ENCODE assay signal across 12 cellular contexts in the genomic region with DNA sequence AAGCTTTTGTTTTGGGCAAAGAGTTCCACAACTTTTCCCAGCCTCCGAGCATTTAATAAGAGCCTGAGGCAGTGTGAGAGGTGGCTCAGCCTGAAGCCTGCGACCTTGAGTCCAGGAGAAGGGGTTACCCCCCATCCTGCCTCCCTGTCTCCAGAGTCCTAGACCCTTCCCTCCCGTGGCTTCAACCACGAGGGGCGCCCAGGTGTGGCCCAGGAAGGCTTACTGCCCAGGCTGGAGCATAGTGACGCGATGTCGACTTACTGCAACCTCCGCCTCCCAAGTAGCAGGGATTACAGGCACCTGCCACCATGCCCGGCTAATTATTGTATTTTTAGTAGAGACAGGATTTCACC. TPM values are rescaled to one million over a fixed set of nuclear protein-coding genes. Genes with fewer than 3 reads are reported as not detected.
DNase-seq lines count a peak whose midpoint lies in the region; ATAC-seq, FAIRE-seq and TF ChIP-seq lines count a peak whose summit lies in the region.
"Had no signal": no experiment of that assay in that cellular context is flagged by ENCODE, and none has a peak within 500 bp of the region (broad histone marks: within the 10 kb centered on the region; RNA-seq: fewer than 3 reads in every experiment).

No MANE protein-coding gene starts in this region.

- H3K27ac ChIP-seq in brain microvascular endothelial cell, result no peak overlapping the region
- H3K27ac ChIP-seq in lower lobe of right lung, result no peak overlapping the region
- peak overlapping the region in 1 of 2 donors; percentile 41 for H3K27ac ChIP-seq in testis
- H3K27ac ChIP-seq: WERI-Rb-1 had no signal

- H3K9me3 ChIP-seq in lower lobe of right lung (no peaks in the 10 kb centered on the region), testis (no peaks in the 10 kb centered on the region)

- no peak for FAIRE-seq in D721Med (lab: Jason Lieb, UNC)
- FAIRE-seq: endometrium had no signal

- ATAC-seq in lower lobe of right lung, result peak; percentile 21 to 27

- peaks cover 9% of the 10 kb centered on the region for H3K4me1 Mint-ChIP-seq in activated T-cell treated with anti-CD3 and anti-CD28 coated beads, Interleukin-2, amount 50 U/mL, for 24 hours (ENCODE audit: low read depth)

- no peaks in the 10 kb centered on the region for H3K36me3 ChIP-seq in brain microvascular endothelial cell (replicated peaks)
- H3K36me3 ChIP-seq in lower lobe of right lung, result no peaks in the 10 kb centered on the region
- no peaks in the 10 kb centered on the region for H3K36me3 ChIP-seq in testis (ENCODE audit: low read depth, missing control alignments)
- H3K36me3 ChIP-seq: WERI-Rb-1 had no signal

- WGBS in testis, 2 donors, result 49 to 57% methylated on average over 9 to 10 of the region's 10 CpGs

- peak overlapping the region; percentile 56 for H3K4me3 Mint-ChIP-seq in activated T-cell treated with anti-CD3 and anti-CD28 coated beads, Interleukin-2, amount 50 U/mL, for 24 hours

- no peak for DNase-seq in activated T-cell treated with anti-CD3 and anti-CD28 coated beads, Interleukin-2, amount 50 U/mL, for 24 hours
- no peak for DNase-seq in activated T-cell treated with anti-CD3 and anti-CD28 coated beads, Interleukin-2, amount 50 U/mL, for 1 hour
- DNase-seq in brain microvascular endothelial cell (no peak), lower lobe of right lung (no peak), testis (no peak), amniotic stem cell (lab: John Stamatoyannopoulos, UW) (no peak), HuH-7.5 (ENCODE audit: low spot score) (no peak), D721Med (ENCODE audit: insufficient read length, low spot score) (no peak)

- H3K4me1 ChIP-seq in lower lobe of right lung, result peaks cover 11% of the 10 kb centered on the region
- H3K4me1 ChIP-seq in testis, result no peaks in the 10 kb centered on the region

- H3K27me3 ChIP-seq in brain microvascular endothelial cell (replicated peaks), result no peaks in the 10 kb centered on the region
- H3K27me3 ChIP-seq in lower lobe of right lung (ENCODE audit: low read depth), result peaks cover 12% of the 10 kb centered on the region
- no peaks in the 10 kb centered on the region for H3K27me3 ChIP-seq in testis

- TF ChIP-seq CTCF in brain microvascular endothelial cell (IDR thresholded peaks at IDR 0.05; ENCODE audit: low read depth, low read length, missing control alignments) (no peak), lower lobe of right lung (IDR thresholded peaks at IDR 0.05) (no peak), testis (IDR thresholded peaks at IDR 0.05) (no peak), D721Med (IDR thresholded peaks at IDR 0.05; ENCODE audit: insufficient read depth, missing control alignments) (no peak)

- H3K27ac Mint-ChIP-seq in activated T-cell treated with anti-CD3 and anti-CD28 coated beads, Interleukin-2, amount 50 U/mL, for 24 hours, result no peak overlapping the region
- H3K27ac Mint-ChIP-seq: CD4-positive, CD25-positive, alpha-beta regulatory T cell had no signal

- in situ Hi-C loops in brain microvascular endothelial cell (cut with HindIII; ENCODE audit: low pct_ligation_motif_present, low sequenced_read_pairs), result no loop called here

- intact Hi-C loops in lower lobe of right lung (cut with DNase I) (no loop called here), testis (cut with DNase I; ENCODE audit: low total_unique reads) (no loop called here)

- TF ChIP-seq POLR2A in testis (IDR thresholded peaks at IDR 0.05), result no peak

- H3K27me3 Mint-ChIP-seq in activated T-cell treated with anti-CD3 and anti-CD28 coated beads, Interleukin-2, amount 50 U/mL, for 24 hours, result peaks cover 24% of the 10 kb centered on the region

- no peaks in the 10 kb centered on the region for H3K9me3 Mint-ChIP-seq in activated T-cell treated with anti-CD3 and anti-CD28 coated beads, Interleukin-2, amount 50 U/mL, for 24 hours
- H3K9me3 Mint-ChIP-seq: CD4-positive, CD25-positive, alpha-beta regulatory T cell had no signal

- H3K4me3 ChIP-seq in brain microvascular endothelial cell (ENCODE audit: low read depth, low read length) (peak overlapping the region; percentile 54), lower lobe of right lung (peak overlapping the region; percentile 60), testis (peak overlapping the region; percentile 62 to 71)

- H3K36me3 Mint-ChIP-seq in activated T-cell treated with anti-CD3 and anti-CD28 coated beads, Interleukin-2, amount 50 U/mL, for 24 hours (ENCODE audit: low read depth), result no peaks in the 10 kb centered on the region
- H3K36me3 Mint-ChIP-seq: CD4-positive, CD25-positive, alpha-beta regulatory T cell had no signal

RNA-seq across cellular contexts. Expression of a gene that starts 0.6 kb away (rescaled TPM):
- total RNA-seq in lower lobe of right lung, result 4.2 TPM
- total RNA-seq in testis, result 10 to 100 TPM; 10.8 to 11.0 TPM
- 16.6 TPM for polyA plus RNA-seq in testis (ENCODE audit: insufficient read depth, low read depth, low replicate concordance)
- total RNA-seq: CD4-positive, CD25-positive, alpha-beta regulatory T cell; skeletal muscle tissue had no signal
- polyA plus RNA-seq: CD4-positive, CD25-positive, alpha-beta regulatory T cell had no signal

RNA-seq across cellular contexts. Expression of a gene that starts 9.5 kb away (rescaled TPM):
- total RNA-seq in lower lobe of right lung, result not detected
- total RNA-seq in testis, result not detected
- polyA plus RNA-seq in testis (ENCODE audit: insufficient read depth, low read depth, low replicate concordance), result 0.38 TPM
- total RNA-seq: CD4-positive, CD25-positive, alpha-beta regulatory T cell; skeletal muscle tissue had no signal
- polyA plus RNA-seq: CD4-positive, CD25-positive, alpha-beta regulatory T cell had no signal

RNA-seq across cellular contexts. Expression of a gene that starts 19.9 kb away (rescaled TPM):
- 0.30 TPM for total RNA-seq in lower lobe of right lung
- total RNA-seq in testis, result 1 to 10 TPM; 2.2 to 5.2 TPM
- 2.1 TPM for polyA plus RNA-seq in testis (ENCODE audit: insufficient read depth, low read depth, low replicate concordance)
- total RNA-seq: CD4-positive, CD25-positive, alpha-beta regulatory T cell; skeletal muscle tissue had no signal

RNA-seq across cellular contexts. Expression of a gene that starts 42.3 kb away (rescaled TPM):
- 31.1 TPM for total RNA-seq in lower lobe of right lung
- 100 to 1,000 TPM; 203 to 204 TPM for total RNA-seq in testis
- polyA plus RNA-seq in testis (ENCODE audit: insufficient read depth, low read depth, low replicate concordance), result 138 TPM
